In genomic region chr20:44856442-44856841, GRCh38 we compare ENCODE assay signal across 17 cellular contexts. TPM values are rescaled to one million over a fixed set of nuclear protein-coding genes. Genes with fewer than 3 reads are reported as not detected.
"Had no signal": no experiment of that assay in that cellular context is flagged by ENCODE, and none has a peak within 500 bp of the region (broad histone marks: within the 10 kb centered on the region; RNA-seq: fewer than 3 reads in every experiment).

No MANE protein-coding gene starts in this region.

- H3K9me3 ChIP-seq: left ventricle myocardium inferior, tibial artery had no signal

- H3K27ac ChIP-seq: dorsolateral prefrontal cortex, epithelial cell of prostate, foreskin keratinocyte, left ventricle myocardium inferior had no signal

- H3K27me3 ChIP-seq: dorsolateral prefrontal cortex, tibial artery had no signal

- H3K4me1 ChIP-seq: foreskin keratinocyte had no signal

- DNase-seq: activated CD4-positive, alpha-beta T cell treated with anti-CD3 and anti-CD28 coated beads, Interleukin-2, amount 50 U/mL, for 4 hours; activated gamma-delta T cell treated with Interleukin-2 at 50 U/mL for 16 hours; caudate nucleus; dorsolateral prefrontal cortex; foreskin keratinocyte; left ventricle myocardium inferior; mammary epithelial cell; naive thymus-derived CD4-positive, alpha-beta T cell; stimulated activated CD4-positive, alpha-beta T cell treated with anti-CD3 and anti-CD28 coated beads, Interleukin-12 subunit alpha, Interleukin-12 subunit beta, amount 100 ng/mL, for 4 hours; stimulated activated CD4-positive, alpha-beta T cell treated with anti-CD3 and anti-CD28 coated beads, Interleukin-1b, Interleukin-23, amount 100 ng/mL, for 48 hours; stimulated activated CD8-positive, alpha-beta memory T cell treated with anti-CD3 and anti-CD28 coated beads, Interleukin-4, amount 100 ng/mL, for 48 hours; stimulated activated naive CD4-positive, alpha-beta T cell; tibial artery had no signal

- H3K4me3 ChIP-seq: dorsolateral prefrontal cortex, left ventricle myocardium inferior, tibial artery had no signal

- ATAC-seq: foreskin keratinocyte; naive thymus-derived CD4-positive, alpha-beta T cell had no signal

- H3K36me3 ChIP-seq: left ventricle myocardium inferior, tibial artery had no signal

RNA-seq across cellular contexts. Expression of gene RIMS4, which starts 46.1 kb away (rescaled TPM):
- total RNA-seq: activated T-helper 1 cell treated with anti-CD3 and anti-CD28 coated beads, Interleukin-12 subunit alpha, Interleukin-12 subunit beta, Interleukin-2, Interleukin-4 antibody, amounts not matched to agents 30 ng/mL and 10 ng/mL and 1 ng/mL, durations not matched to agents 14 hours and 24 hours and 36 hours; foreskin keratinocyte; naive thymus-derived CD4-positive, alpha-beta T cell; T-helper 2 cell treated with Interferon-gamma antibody and Interleukin-4, amounts not matched to agents 100 ng/mL and 5 ng/mL, for 36 hours had no signal
- polyA plus RNA-seq: foreskin keratinocyte; keratinocyte; mammary epithelial cell; naive thymus-derived CD4-positive, alpha-beta T cell had no signal
